In genomic region chr11:19447150-19447566, GRCh38 we compare ENCODE assay signal across 17 cellular contexts.
DNase-seq lines count a peak whose midpoint lies in the region; ATAC-seq and TF ChIP-seq lines count a peak whose summit lies in the region.
"Had no signal": no experiment of that assay in that cellular context is flagged by ENCODE, and none has a peak within 500 bp of the region (broad histone marks: within the 10 kb centered on the region; RNA-seq: fewer than 3 reads in every experiment).

No MANE protein-coding gene starts in this region.

- H3K36me3 ChIP-seq in DND-41 (ENCODE audit: insufficient read depth, low read length) (no peaks in the 10 kb centered on the region), gastroesophageal sphincter (no peaks in the 10 kb centered on the region)

- TF ChIP-seq CTCF in DND-41 (IDR thresholded peaks at IDR 0.05; ENCODE audit: borderline replicate concordance, extremely low read depth, low read length, poor library complexity, severe bottlenecking) (no peak), astrocyte of the cerebellum (IDR thresholded peaks at IDR 0.05; ENCODE audit: low read depth, low read length, missing control alignments) (no peak), gastroesophageal sphincter (IDR thresholded peaks at IDR 0.05) (no peak)

- no peak overlapping the region for H3K9ac ChIP-seq in DND-41 (ENCODE audit: low read depth, low read length)

- H3K27me3 ChIP-seq in DND-41 (ENCODE audit: insufficient read depth, low read length, poor library complexity) (no peaks in the 10 kb centered on the region), gastroesophageal sphincter (peaks cover 12% of the 10 kb centered on the region), right cardiac atrium (ENCODE audit: control insufficient read depth, insufficient read depth) (no peaks in the 10 kb centered on the region)

- intact Hi-C loops in right cardiac atrium (cut with DNase I): no loop called here

- no peak overlapping the region for H2AFZ ChIP-seq in DND-41 (ENCODE audit: low read depth, low read length)

- WGBS in gastroesophageal sphincter (ENCODE audit: low coverage in 1 of 2), 2 donors: 51 to 57% methylated on average over 3 to 5 of the region's 5 CpGs
- WGBS in right cardiac atrium: 59% methylated on average over 5 of the region's 5 CpGs

- in situ Hi-C loops in astrocyte of the cerebellum (cut with HindIII; ENCODE audit: low sequenced_read_pairs): no loop called here

- peak; percentile 50; the same call in 1 of the 3 replicates for ATAC-seq in DND-41 (ENCODE audit: insufficient read depth, low read depth)
- no peak for ATAC-seq in gastroesophageal sphincter
- no peak for ATAC-seq in right cardiac atrium
- ATAC-seq: activated T-helper 17 cell treated with anti-CD3 and anti-CD28 coated beads, Interleukin-2, amount 50 U/mL, for 72 hours; effector memory CD8-positive, alpha-beta T cell had no signal

- no peak for TF ChIP-seq POLR2A in gastroesophageal sphincter (IDR thresholded peaks at IDR 0.05)

- DNase-seq in DND-41: peak; percentile 5
- peak; percentile 45 for DNase-seq in Jurkat, Clone E6-1 (ENCODE audit: low read depth, low spot score)
- DNase-seq in astrocyte of the cerebellum (ENCODE audit: low read depth): peak; percentile 36
- peak; percentile 70 to 89 for DNase-seq in lung microvascular endothelial cell (ENCODE audit: low read depth in 2 of 2)
- no peak for DNase-seq in right cardiac atrium
- DNase-seq in putamen (ENCODE audit: low spot score): no peak
- DNase-seq in activated naive CD4-positive, alpha-beta T cell treated with anti-CD3 and anti-CD28 coated beads, Interleukin-2, amount 50 U/mL, for 16 hours: no peak
- DNase-seq: central memory CD4-positive, alpha-beta T cell; COR-L47; effector memory CD8-positive, alpha-beta T cell; KBM-7; NCI-H1417; SHP77 treated with DMSO at 0.1 percent for 48 hours; stimulated activated CD4-positive, alpha-beta T cell treated with anti-CD3 and anti-CD28 coated beads, Interleukin-4, amount 100 ng/mL, for 24 hours; T-helper 2 cell had no signal

- no peak overlapping the region for H3K4me2 ChIP-seq in DND-41 (ENCODE audit: insufficient read depth, low read length)

- no peaks in the 10 kb centered on the region for H4K20me1 ChIP-seq in DND-41 (ENCODE audit: insufficient read depth, low read length)

- peaks cover 9% of the 10 kb centered on the region; the same call in 1 of the 2 replicates for H3K4me1 ChIP-seq in DND-41 (ENCODE audit: insufficient read depth, low read length)
- no peaks in the 10 kb centered on the region for H3K4me1 ChIP-seq in gastroesophageal sphincter
- H3K4me1 ChIP-seq in right cardiac atrium (ENCODE audit: control insufficient read depth, insufficient read depth, low read length): peaks cover 5% of the 10 kb centered on the region

- no peak overlapping the region for H3K27ac ChIP-seq in DND-41 (ENCODE audit: low read length)
- no peak overlapping the region for H3K27ac ChIP-seq in gastroesophageal sphincter
- H3K27ac ChIP-seq in right cardiac atrium (ENCODE audit: low read length): no peak overlapping the region

- H3K4me3 ChIP-seq in DND-41 (ENCODE audit: low read depth in 1 of 2, low read length in 2 of 2) (no peak overlapping the region), astrocyte of the cerebellum (ENCODE audit: low read depth, low read length) (no peak overlapping the region), gastroesophageal sphincter (no peak overlapping the region), right cardiac atrium (ENCODE audit: low read length) (no peak overlapping the region)
- no peak overlapping the region for H3K4me3 ChIP-seq in Jurkat, Clone E6-1 (ENCODE audit: low read length)

- no peaks in the 10 kb centered on the region for H3K79me2 ChIP-seq in DND-41 (ENCODE audit: insufficient read depth, low read length)

- no peak for TF ChIP-seq EP300 in gastroesophageal sphincter (IDR thresholded peaks at IDR 0.05)

- H3K9me3 ChIP-seq in DND-41 (ENCODE audit: insufficient read depth, low read length, severe bottlenecking) (no peaks in the 10 kb centered on the region), gastroesophageal sphincter (no peaks in the 10 kb centered on the region), right cardiac atrium (ENCODE audit: control insufficient read depth, low read length) (no peaks in the 10 kb centered on the region)

Comparison
In these comparisons a context has a peak if more than half of its experiments do, and no peak if none do; other contexts are left out.
1. DNase-seq: peak in DND-41 (single experiment), Jurkat, Clone E6-1 (single experiment), astrocyte of the cerebellum (single experiment) and lung microvascular endothelial cell (2 of 2); none in right cardiac atrium (0 of 3), putamen (single experiment) and activated naive CD4-positive, alpha-beta T cell treated with anti-CD3 and anti-CD28 coated beads, Interleukin-2, amount 50 U/mL, for 16 hours (single experiment).